Comparison of ENCODE assay signal across 13 cellular contexts in the genomic region with DNA sequence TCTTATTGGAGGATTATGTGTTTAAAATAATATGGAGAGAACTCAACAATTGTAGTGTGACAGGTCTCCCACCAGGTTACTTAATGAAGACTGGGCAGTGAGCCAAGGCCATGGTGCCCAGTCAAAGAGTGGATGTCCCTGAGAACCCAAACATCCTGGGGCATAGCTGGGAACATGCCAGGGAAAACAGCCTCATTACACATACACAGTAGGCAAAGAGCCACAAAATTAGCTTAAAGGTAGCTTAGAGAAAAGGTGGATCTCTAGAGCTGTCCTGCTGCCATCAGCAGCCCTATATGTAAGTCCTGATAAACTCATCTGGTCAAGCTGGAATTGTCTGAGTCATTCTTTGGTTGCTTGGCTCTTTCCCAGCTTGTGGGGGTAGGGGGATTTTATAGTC.
DNase-seq lines count a peak whose midpoint lies in the region; ATAC-seq and TF ChIP-seq lines count a peak whose summit lies in the region.
"Had no signal": no experiment of that assay in that cellular context is flagged by ENCODE, and none has a peak within 500 bp of the region (broad histone marks: within the 10 kb centered on the region; RNA-seq: fewer than 3 reads in every experiment).

No MANE protein-coding gene starts in this region.

- no peaks in the 10 kb centered on the region for H3K9me3 ChIP-seq in PC-9 (ENCODE audit: insufficient read depth, low read depth)

- H3K79me2 ChIP-seq in PC-9 (ENCODE audit: low read depth), result no peaks in the 10 kb centered on the region

- BruUV-seq in PC-9 (replicated peaks; lab: Mats Ljungman, UMichigan), result no TSS peak

- H3K27ac Mint-ChIP-seq in nephron progenitor cell, result no peak overlapping the region
- H3K27ac Mint-ChIP-seq: nephron had no signal

- CTCF ChIA-PET in PC-9 (lab: Charles Lee), result interaction anchor here (0.6 kb wide), 1 partner anchor 38 kb away, joined by 3 read pairs; no protein-coding TSS in a partner anchor

- intact Hi-C loops in PC-9 (cut with micrococcal nuclease; ENCODE audit: unreplicated experiment), result no loop called here

- peaks cover 16% of the 10 kb centered on the region for H3K27me3 ChIP-seq in PC-9 (ENCODE audit: insufficient read depth, low read depth)
- H3K27me3 ChIP-seq: BLaER1 had no signal

- H4K20me1 ChIP-seq in PC-9 (ENCODE audit: insufficient read depth), result no peaks in the 10 kb centered on the region
- H4K20me1 ChIP-seq: BLaER1 had no signal

- peaks cover 19% of the 10 kb centered on the region for H3K4me1 ChIP-seq in PC-9 (replicated peaks; ENCODE audit: insufficient read depth)
- H3K4me1 ChIP-seq: BLaER1 had no signal

- no peaks in the 10 kb centered on the region for H3K9me3 Mint-ChIP-seq in nephron progenitor cell
- H3K9me3 Mint-ChIP-seq: nephron had no signal

- no peak overlapping the region for H2AFZ ChIP-seq in PC-9

- no peak overlapping the region for H3K4me2 ChIP-seq in PC-9
- H3K4me2 ChIP-seq: BLaER1 had no signal

- POLR2A ChIA-PET in PC-9 (lab: Charles Lee; ENCODE audit: unreplicated experiment), result interaction anchor here (0.6 kb wide), 1 partner anchor 25 kb away, joined by 26 read pairs; no protein-coding TSS in a partner anchor

- peak; percentile 96 for DNase-seq in DMS79 (lab: John Stamatoyannopoulos, UW)
- peak; percentile 26 for DNase-seq in NCI-H1694 (lab: John Stamatoyannopoulos, UW)
- DNase-seq in PC-9, result peak; percentile 78 to 82
- DNase-seq in left lobe of liver (ENCODE audit: low spot score), result peak; percentile 86
- no peak for DNase-seq in amniotic stem cell (lab: John Stamatoyannopoulos, UW)
- no peak for DNase-seq in nephron progenitor cell
- no peak for DNase-seq in GM19238 (ENCODE audit: insufficient read length, low spot score)
- DNase-seq: foreskin melanocyte; kidney glomerular epithelial cell; stimulated activated CD4-positive, alpha-beta T cell treated with anti-CD3 and anti-CD28 coated beads, Interleukin-12 subunit alpha, Interleukin-12 subunit beta, amount 100 ng/mL, for 4 hours had no signal

- H3K36me3 ChIP-seq in PC-9 (ENCODE audit: low read depth), result no peaks in the 10 kb centered on the region
- H3K36me3 ChIP-seq: BLaER1 had no signal

- H3K27ac ChIP-seq in PC-9, result no peak overlapping the region
- H3K27ac ChIP-seq: BLaER1 had no signal

- ATAC-seq in left lobe of liver (peak; percentile 95), HG03378 (IDR thresholded peaks at IDR 0.05; ENCODE audit: unreplicated experiment) (no peak)

- no peaks in the 10 kb centered on the region for H3F3A ChIP-seq in PC-9 (ENCODE audit: insufficient read depth, low read depth)

- H3K36me3 Mint-ChIP-seq in nephron progenitor cell (ENCODE audit: low read depth), result no peaks in the 10 kb centered on the region

- no peaks in the 10 kb centered on the region for H3K9me2 ChIP-seq in PC-9 (ENCODE audit: insufficient read depth)

- TF ChIP-seq CTCF in PC-9 (conservative IDR thresholded peaks at IDR 0.05), result no peak
- TF ChIP-seq CTCF in nephron progenitor cell (IDR thresholded peaks at IDR 0.05), result no peak

- no peak overlapping the region for H3K4me3 Mint-ChIP-seq in nephron progenitor cell
- H3K4me3 Mint-ChIP-seq: nephron had no signal

- peaks cover 2% of the 10 kb centered on the region for H3K27me3 Mint-ChIP-seq in nephron progenitor cell (ENCODE audit: low read depth, poor library complexity)

- no peak overlapping the region for H3K4me3 ChIP-seq in PC-9
- H3K4me3 ChIP-seq: BLaER1 had no signal

- no peaks in the 10 kb centered on the region for H3K4me1 Mint-ChIP-seq in nephron progenitor cell
- H3K4me1 Mint-ChIP-seq: nephron had no signal

Comparison
In these comparisons a context has a peak if more than half of its experiments do, and no peak if none do; other contexts are left out.
1. DNase-seq: peak in DMS79 (single experiment), NCI-H1694 (single experiment), PC-9 (2 of 2) and left lobe of liver (single experiment); none in amniotic stem cell (single experiment), nephron progenitor cell (single experiment) and GM19238 (single experiment).